Comparison of ENCODE assay signal across 8 cellular contexts in the genomic region with DNA sequence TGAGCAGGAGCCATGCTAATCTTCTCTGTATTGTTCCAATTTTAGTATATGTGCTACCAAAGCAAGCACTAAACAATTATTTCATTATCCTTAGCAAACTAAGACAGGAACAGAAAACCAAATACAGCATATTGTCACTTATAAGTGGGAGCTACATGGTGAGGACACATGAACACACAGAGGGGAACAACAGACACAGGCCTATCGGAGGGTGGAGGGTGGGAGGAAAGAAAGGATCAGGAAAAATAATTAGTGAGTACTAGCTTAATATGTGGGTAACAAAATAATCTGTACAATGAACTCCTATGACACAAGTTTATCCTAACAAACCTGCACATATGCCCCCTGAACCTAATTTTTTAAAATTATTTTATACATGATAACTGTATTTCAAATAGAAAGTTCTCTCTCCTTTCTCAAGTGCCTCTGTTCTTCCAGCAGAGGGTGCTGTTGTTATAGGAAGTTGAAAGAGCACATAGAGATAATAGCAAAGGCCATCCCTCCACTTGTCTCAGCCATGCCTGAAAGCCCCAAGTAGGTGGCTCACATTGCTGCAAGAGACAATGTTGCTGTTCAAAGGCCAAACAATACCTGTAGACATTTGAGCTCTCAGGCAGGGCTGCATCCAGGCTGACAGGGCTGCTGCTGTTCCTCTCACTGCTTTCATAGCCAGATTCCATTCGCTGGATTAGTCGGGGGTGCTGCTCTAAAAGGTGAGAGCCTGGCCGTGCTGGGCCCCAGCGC. TPM values are rescaled to one million over a fixed set of nuclear protein-coding genes. Genes with fewer than 3 reads are reported as not detected.
DNase-seq lines count a peak whose midpoint lies in the region; ATAC-seq and TF ChIP-seq lines count a peak whose summit lies in the region.

No MANE protein-coding gene starts in this region.

- no peaks in the 10 kb centered on the region for H3K9me3 Mint-ChIP-seq in T-helper 2 cell treated with Interferon-gamma antibody and Interleukin-4, amounts not matched to agents 5 μg/mL and 100 μg/mL, for 36 hours

- no peaks in the 10 kb centered on the region for H3K27me3 ChIP-seq in body of pancreas
- H3K27me3 ChIP-seq in spleen (replicated peaks in 1 of 7): no peaks in the 10 kb centered on the region

- H3K4me3 ChIP-seq in body of pancreas (no peak overlapping the region), spleen (no peak overlapping the region)

- TF ChIP-seq CTCF in body of pancreas (IDR thresholded peaks at IDR 0.05) (peak; percentile 64 to 88 (median 82)), spleen (IDR thresholded peaks at IDR 0.05 in 8 of 11, conservative IDR thresholded peaks at IDR 0.05 in 3 of 11) (peak; percentile 57 to 88 (median 81))

- H3K4me1 ChIP-seq in body of pancreas: no peaks in the 10 kb centered on the region
- H3K4me1 ChIP-seq in spleen: no peaks in the 10 kb centered on the region

- WGBS in body of pancreas, 2 donors: 87 to 88% methylated on average over 5 of the region's 5 CpGs
- WGBS in spleen, 5 donors: 92 to 99% (median 96%) methylated on average over 5 of the region's 5 CpGs

- no peak for TF ChIP-seq POLR2A in body of pancreas (IDR thresholded peaks at IDR 0.05)
- TF ChIP-seq POLR2A in spleen (IDR thresholded peaks at IDR 0.05): no peak

- no peaks in the 10 kb centered on the region for H3K4me1 Mint-ChIP-seq in T-helper 2 cell treated with Interferon-gamma antibody and Interleukin-4, amounts not matched to agents 5 μg/mL and 100 μg/mL, for 36 hours (ENCODE audit: low read depth)

- H3K27ac Mint-ChIP-seq in T-helper 2 cell treated with Interferon-gamma antibody and Interleukin-4, amounts not matched to agents 5 μg/mL and 100 μg/mL, for 36 hours: no peak overlapping the region

- H3K27me3 Mint-ChIP-seq in T-helper 2 cell treated with Interferon-gamma antibody and Interleukin-4, amounts not matched to agents 5 μg/mL and 100 μg/mL, for 36 hours (ENCODE audit: low read depth): no peaks in the 10 kb centered on the region

- H3K27ac ChIP-seq in body of pancreas: no peak overlapping the region
- no peak overlapping the region for H3K27ac ChIP-seq in spleen

- H3K36me3 Mint-ChIP-seq in T-helper 2 cell treated with Interferon-gamma antibody and Interleukin-4, amounts not matched to agents 5 μg/mL and 100 μg/mL, for 36 hours (ENCODE audit: low read depth): no peaks in the 10 kb centered on the region

- ATAC-seq in GM21619 (IDR thresholded peaks at IDR 0.05; ENCODE audit: unreplicated experiment) (peak; percentile 64), body of pancreas (peak; percentile 82), HG02571 (IDR thresholded peaks at IDR 0.05; ENCODE audit: unreplicated experiment) (no peak)

- H3K9me3 ChIP-seq in body of pancreas: no peaks in the 10 kb centered on the region
- H3K9me3 ChIP-seq in spleen: no peaks in the 10 kb centered on the region

- intact Hi-C loops in body of pancreas (cut with DNase I): loop anchor here (5.0 kb wide), 1 partner anchor 113 kb away; a partner anchor contains a TSS
- intact Hi-C loops in spleen (cut with DNase I; ENCODE audit: low total_unique reads): loop anchor here (2.0 kb wide), 1 partner anchor 116 kb away; no protein-coding TSS in a partner anchor

- DNase-seq in Ammon's horn (ENCODE audit: low spot score) (peak; percentile 90), NCI-H2029 treated with DMSO at 0.1 percent for 48 hours (lab: John Stamatoyannopoulos, UW) (peak; percentile 83), body of pancreas (peak; percentile 39 to 73 (median 46)), iPS DF 19.7 (ENCODE audit: low read depth, low spot score) (peak; percentile 79), spleen (no peak)
- DNase-seq in T-helper 2 cell treated with Interferon-gamma antibody and Interleukin-4, amounts not matched to agents 5 μg/mL and 100 μg/mL, for 36 hours (ENCODE audit: low spot score): peak; percentile 31

- no peak overlapping the region for H3K4me3 Mint-ChIP-seq in T-helper 2 cell treated with Interferon-gamma antibody and Interleukin-4, amounts not matched to agents 5 μg/mL and 100 μg/mL, for 36 hours

- H3K36me3 ChIP-seq in body of pancreas (replicated peaks in 1 of 2; ENCODE audit: insufficient read depth in 1 of 2, low read depth in 2 of 2): peaks cover 0 to 5% of the 10 kb centered on the region in 2 donors
- H3K36me3 ChIP-seq in spleen: peaks cover 0 to 30% (median 3%) of the 10 kb centered on the region in 6 donors

RNA-seq across cellular contexts. Expression of a gene that starts 33.4 kb away (rescaled TPM):
- total RNA-seq in body of pancreas: 10 to 100 TPM; 20.4 to 27.5 TPM
- 10 to 100 TPM; 37.2 to 61.2 (median 43.2) TPM for total RNA-seq in spleen
- polyA plus RNA-seq in spleen: 10 to 100 TPM; 25.5 to 29.9 (median 27.4) TPM
